Comparison of ENCODE assay signal across 9 cellular contexts in genomic region chr11:12248330-12248729, GRCh38.
DNase-seq lines count a peak whose midpoint lies in the region; ATAC-seq, FAIRE-seq and TF ChIP-seq lines count a peak whose summit lies in the region.
"Had no signal": no experiment of that assay in that cellular context is flagged by ENCODE, and none has a peak within 500 bp of the region (broad histone marks: within the 10 kb centered on the region; RNA-seq: fewer than 3 reads in every experiment).

No MANE protein-coding gene starts in this region.

- ATAC-seq in GM19351 (IDR thresholded peaks at IDR 0.05; ENCODE audit: unreplicated experiment) (no peak), HG02759 (IDR thresholded peaks at IDR 0.05; ENCODE audit: unreplicated experiment) (no peak)

- no peaks in the 10 kb centered on the region for H3K9me3 ChIP-seq in adipocyte (ENCODE audit: control insufficient read depth, low read length)
- H3K9me3 ChIP-seq in testis: no peaks in the 10 kb centered on the region

- H3K4me1 ChIP-seq in adipocyte (ENCODE audit: control insufficient read depth, insufficient read depth, low read length): peaks cover 42% of the 10 kb centered on the region
- H3K4me1 ChIP-seq in testis: peaks cover 55% of the 10 kb centered on the region

- no peak for TF ChIP-seq POLR2A in testis (IDR thresholded peaks at IDR 0.05)

- intact Hi-C loops in testis (cut with DNase I; ENCODE audit: low total_unique reads): no loop called here

- peak; percentile 71 for DNase-seq in NCI-H1417 treated with DMSO at 0.1 percent for 48 hours (lab: John Stamatoyannopoulos, UW)
- peak; percentile 36 for DNase-seq in adipocyte (ENCODE audit: low read depth)
- peak; percentile 50 for DNase-seq in iris pigment epithelial cell (ENCODE audit: low read depth)
- DNase-seq in testis: peak; percentile 93
- DNase-seq in SKM-1 treated with dmso at 0.1 percent for 144 hours (lab: John Stamatoyannopoulos, UW; ENCODE audit: unreplicated experiment): no peak
- DNase-seq in RCC 7860 (ENCODE audit: low spot score): no peak

- peak overlapping the region; percentile 74 to 75 for H3K27ac ChIP-seq in testis
- H3K27ac ChIP-seq: HL-60 had no signal

- TF ChIP-seq CTCF in testis (IDR thresholded peaks at IDR 0.05): no peak

- no peaks in the 10 kb centered on the region for H3K27me3 ChIP-seq in adipocyte (replicated peaks; ENCODE audit: control insufficient read depth, insufficient read depth, low read length)
- H3K27me3 ChIP-seq in testis: no peaks in the 10 kb centered on the region

- peaks cover 11% of the 10 kb centered on the region for H3K36me3 ChIP-seq in adipocyte (ENCODE audit: control insufficient read depth, insufficient read depth, low read length, severe bottlenecking)
- no peaks in the 10 kb centered on the region for H3K36me3 ChIP-seq in testis (ENCODE audit: low read depth, missing control alignments)

- H3K4me3 ChIP-seq in adipocyte (ENCODE audit: low read length) (peak overlapping the region; percentile 20), testis (no peak overlapping the region)

- WGBS in testis, 2 donors: 15 to 43% methylated on average over 2 to 5 of the region's 5 CpGs

- no peak overlapping the region for H3K9ac ChIP-seq in adipocyte (ENCODE audit: low read length)

- FAIRE-seq in RCC 7860 (lab: Jason Lieb, UNC): no peak

Comparison
In these comparisons a context has a peak if more than half of its experiments do, and no peak if none do; other contexts are left out.
1. DNase-seq: peak in NCI-H1417 treated with DMSO at 0.1 percent for 48 hours (single experiment), adipocyte (single experiment), iris pigment epithelial cell (single experiment) and testis (single experiment); none in SKM-1 treated with dmso at 0.1 percent for 144 hours (single experiment) and RCC 7860 (single experiment).